1 cellular context compared by ENCODE assay signal in genomic region chr11:103961010-103961409, GRCh38.
TF ChIP-seq lines count a peak whose summit lies in the region.

No MANE protein-coding gene starts in this region.

TF ChIP-seq in IMR-90, 13 proteins besides CTCF, POLR2A, EP300 and RAD21 (continued from another document):
- no peak for TF ChIP-seq USF2 (IDR thresholded peaks at IDR 0.05; ENCODE audit: low read depth, low read length)
- TF ChIP-seq MXI1 (IDR thresholded peaks at IDR 0.05; ENCODE audit: borderline replicate concordance, low read depth, low read length): no peak
- TF ChIP-seq MAFK (IDR thresholded peaks at IDR 0.05; ENCODE audit: low read depth, low read length): no peak
- TF ChIP-seq ELK1 (IDR thresholded peaks at IDR 0.05; ENCODE audit: borderline replicate concordance, low read depth, low read length): no peak
- TF ChIP-seq CEBPB (IDR thresholded peaks at IDR 0.05; ENCODE audit: low read depth, low read length): peak; percentile 95
- no peak for TF ChIP-seq MAZ (IDR thresholded peaks at IDR 0.05; ENCODE audit: borderline replicate concordance, low read depth, low read length)
- TF ChIP-seq FOS (IDR thresholded peaks at IDR 0.05; ENCODE audit: low read depth, low read length): peak; percentile 75
- no peak for TF ChIP-seq RCOR1 (IDR thresholded peaks at IDR 0.05; ENCODE audit: insufficient replicate concordance, low read length)
- no peak; the same call in 1 of the 2 replicates for TF ChIP-seq BHLHE40 (IDR thresholded peaks at IDR 0.05; ENCODE audit: low read depth, low read length)
- peak; percentile 68 for TF ChIP-seq NFE2L2 (IDR thresholded peaks at IDR 0.05; ENCODE audit: low read depth, low read length)
- no peak for TF ChIP-seq CHD1 (IDR thresholded peaks at IDR 0.05; ENCODE audit: low read depth, low read length)
- no peak for TF ChIP-seq SMC3 (IDR thresholded peaks at IDR 0.05; ENCODE audit: low read depth, low read length)
